ENCODE assay signal across 8 cellular contexts in genomic region chr2:196170681-196171247, GRCh38. TPM values are rescaled to one million over a fixed set of nuclear protein-coding genes. Genes with fewer than 3 reads are reported as not detected.
DNase-seq lines count a peak whose midpoint lies in the region; ATAC-seq and TF ChIP-seq lines count a peak whose summit lies in the region.

No MANE protein-coding gene starts in this region.

- H3K4me3 ChIP-seq in BLaER1 treated with 17β-estradiol and CSF1 and Interleukin-3, amounts not matched to agents 10 nM and 100 nM, result peak overlapping the region; percentile 93 to 99 (median 97)
- H3K4me3 ChIP-seq in lower lobe of right lung, result peak overlapping the region; percentile 97
- peak overlapping the region; percentile 75 to 92 (median 82) for H3K4me3 ChIP-seq in transverse colon

- intact Hi-C loops in lower lobe of right lung (cut with DNase I), result no loop called here
- intact Hi-C loops in transverse colon (cut with DNase I; ENCODE audit: low total_unique reads), result no loop called here

- WGBS in transverse colon (ENCODE audit: low coverage in 1 of 2), 2 donors, result 0 to 1% methylated on average over 18 to 32 of the region's 53 CpGs

- peaks cover 3 to 42% (median 10%) of the 10 kb centered on the region in 11 experiments; a peak in 19 of 22 replicates for H3K36me3 ChIP-seq in BLaER1 treated with 17β-estradiol and CSF1 and Interleukin-3, amounts not matched to agents 10 nM and 100 nM
- H3K36me3 ChIP-seq in lower lobe of right lung, result no peaks in the 10 kb centered on the region
- H3K36me3 ChIP-seq in transverse colon, result no peaks in the 10 kb centered on the region

- ATAC-seq in GM18907 (IDR thresholded peaks at IDR 0.05; ENCODE audit: unreplicated experiment) (peak; percentile 16), HG03196 (IDR thresholded peaks at IDR 0.05; ENCODE audit: unreplicated experiment) (peak; percentile 8), lower lobe of right lung (peak; percentile 64 to 69)

- peaks cover 24 to 57% (median 41%) of the 10 kb centered on the region in 10 experiments for H3K4me1 ChIP-seq in BLaER1 treated with 17β-estradiol and CSF1 and Interleukin-3, amounts not matched to agents 10 nM and 100 nM
- peaks cover 43% of the 10 kb centered on the region for H3K4me1 ChIP-seq in lower lobe of right lung
- H3K4me1 ChIP-seq in transverse colon, result peaks cover 0 to 12% (median 0%) of the 10 kb centered on the region in 4 donors

- TF ChIP-seq POLR2A in transverse colon (IDR thresholded peaks at IDR 0.05), result no peak

- H3K9me3 ChIP-seq in BLaER1 treated with 17β-estradiol and CSF1 and Interleukin-3, amounts not matched to agents 10 nM and 100 nM (replicated peaks in 1 of 11), result no peaks in the 10 kb centered on the region
- H3K9me3 ChIP-seq in lower lobe of right lung (no peaks in the 10 kb centered on the region), transverse colon (no peaks in the 10 kb centered on the region)

- H3K27me3 ChIP-seq in BLaER1 treated with 17β-estradiol and CSF1 and Interleukin-3, amounts not matched to agents 10 nM and 100 nM, result no peaks in the 10 kb centered on the region
- H3K27me3 ChIP-seq in lower lobe of right lung (ENCODE audit: low read depth) (no peaks in the 10 kb centered on the region), transverse colon (no peaks in the 10 kb centered on the region)

- no peak for TF ChIP-seq EP300 in transverse colon (IDR thresholded peaks at IDR 0.05; ENCODE audit: low read depth)

- DNase-seq in T-helper 1 cell (peak in 3 of 5 donors; percentile 32 to 63 (median 42)), dedifferentiated amniotic fluid mesenchymal stem cell (ENCODE audit: extremely low spot score) (peak; percentile 29), lower lobe of right lung (peak; percentile 72), transverse colon (peak; percentile 34), NCI-H774 (lab: John Stamatoyannopoulos, UW) (no peak)

- in situ Hi-C loops in transverse colon (cut with MboI; ENCODE audit: low pct_ligation_motif_present in 1 of 4, low pct_unique_long_range_greater_than_20kb in 1 of 4, low sequenced_read_pairs in 3 of 4), result loop anchor here in 1 of 4 donors (25.0 kb wide), 1 partner anchor 92 kb away; no protein-coding TSS in a partner anchor

- peak overlapping the region in 9 of 11 experiments; percentile 2 to 96 (median 82); a peak in 14 of 22 replicates for H3K4me2 ChIP-seq in BLaER1 treated with 17β-estradiol and CSF1 and Interleukin-3, amounts not matched to agents 10 nM and 100 nM

- peaks cover 39 to 56% (median 55%) of the 10 kb centered on the region in 11 experiments for H4K20me1 ChIP-seq in BLaER1 treated with 17β-estradiol and CSF1 and Interleukin-3, amounts not matched to agents 10 nM and 100 nM

- TF ChIP-seq CTCF in lower lobe of right lung (IDR thresholded peaks at IDR 0.05) (no peak), transverse colon (IDR thresholded peaks at IDR 0.05) (no peak)

- H3K27ac ChIP-seq in BLaER1 treated with 17β-estradiol and CSF1 and Interleukin-3, amounts not matched to agents 10 nM and 100 nM, result peak overlapping the region; percentile 96 to 100 (median 99)
- peak overlapping the region; percentile 96 for H3K27ac ChIP-seq in lower lobe of right lung
- H3K27ac ChIP-seq in transverse colon, result peak overlapping the region; percentile 94 to 97 (median 95)

- peak overlapping the region; percentile 98 to 100 (median 99) for H3K9ac ChIP-seq in BLaER1 treated with 17β-estradiol and CSF1 and Interleukin-3, amounts not matched to agents 10 nM and 100 nM

RNA-seq across cellular contexts. Expression of gene STK17B, which starts 0.6 kb away (rescaled TPM):
- total RNA-seq in lower lobe of right lung, result 54.0 TPM
- total RNA-seq in transverse colon, result 10 to 100 TPM; 16.7 to 80.3 (median 67.3) TPM

Comparison
In these comparisons a context has a peak if more than half of its experiments do, and no peak if none do; other contexts are left out.
1. ATAC-seq: peak in every context shown above with its lines; median percentile 66 in lower lobe of right lung; 16 in GM18907; 8 in HG03196.